Comparison of ENCODE assay signal across 2 cellular contexts in the genomic region with DNA sequence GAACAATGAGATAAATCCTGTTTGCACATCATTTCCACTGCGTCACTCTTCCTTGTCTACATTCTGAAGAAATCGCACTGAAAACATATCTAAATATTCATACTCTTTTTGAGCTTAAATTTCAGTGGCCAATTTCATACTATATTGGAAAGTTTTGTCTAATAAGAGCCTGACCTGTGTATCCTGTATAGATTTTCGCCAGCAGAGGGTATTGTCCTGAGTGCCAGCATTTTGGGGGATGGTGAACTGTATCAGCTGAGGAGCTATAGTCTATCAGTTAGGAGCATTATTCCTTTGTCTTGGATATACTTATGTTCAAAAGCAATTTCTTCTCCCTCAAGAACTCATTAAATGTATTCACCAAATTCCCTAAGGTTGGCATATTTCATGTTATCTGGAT.
TF ChIP-seq lines count a peak whose summit lies in the region.

No MANE protein-coding gene starts in this region.

TF ChIP-seq in SK-N-SH treated with all-trans-retinoic acid at 6 μM for 48 hours, 23 proteins besides CTCF, POLR2A, EP300 and RAD21 (continued from another document):
- TF ChIP-seq, protein P1, sequence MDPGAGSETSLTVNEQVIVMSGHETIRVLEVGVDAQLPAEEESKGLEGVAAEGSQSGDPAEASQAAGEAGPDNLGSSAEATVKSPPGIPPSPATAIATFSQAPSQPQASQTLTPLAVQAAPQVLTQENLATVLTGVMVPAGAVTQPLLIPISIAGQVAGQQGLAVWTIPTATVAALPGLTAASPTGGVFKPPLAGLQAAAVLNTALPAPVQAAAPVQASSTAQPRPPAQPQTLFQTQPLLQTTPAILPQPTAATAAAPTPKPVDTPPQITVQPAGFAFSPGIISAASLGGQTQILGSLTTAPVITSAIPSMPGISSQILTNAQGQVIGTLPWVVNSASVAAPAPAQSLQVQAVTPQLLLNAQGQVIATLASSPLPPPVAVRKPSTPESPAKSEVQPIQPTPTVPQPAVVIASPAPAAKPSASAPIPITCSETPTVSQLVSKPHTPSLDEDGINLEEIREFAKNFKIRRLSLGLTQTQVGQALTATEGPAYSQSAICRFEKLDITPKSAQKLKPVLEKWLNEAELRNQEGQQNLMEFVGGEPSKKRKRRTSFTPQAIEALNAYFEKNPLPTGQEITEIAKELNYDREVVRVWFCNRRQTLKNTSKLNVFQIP (CRISPR knock-in tag; IDR thresholded peaks at IDR 0.05; ENCODE audit: borderline replicate concordance, low read depth): no peak
- no peak for TF ChIP-seq TCF4 (CRISPR knock-in tag; IDR thresholded peaks at IDR 0.05; ENCODE audit: borderline replicate concordance)

TF ChIP-seq in SK-N-SH, 30 proteins besides CTCF, POLR2A, EP300 and RAD21 (continued from another document):
- TF ChIP-seq, protein P2, sequence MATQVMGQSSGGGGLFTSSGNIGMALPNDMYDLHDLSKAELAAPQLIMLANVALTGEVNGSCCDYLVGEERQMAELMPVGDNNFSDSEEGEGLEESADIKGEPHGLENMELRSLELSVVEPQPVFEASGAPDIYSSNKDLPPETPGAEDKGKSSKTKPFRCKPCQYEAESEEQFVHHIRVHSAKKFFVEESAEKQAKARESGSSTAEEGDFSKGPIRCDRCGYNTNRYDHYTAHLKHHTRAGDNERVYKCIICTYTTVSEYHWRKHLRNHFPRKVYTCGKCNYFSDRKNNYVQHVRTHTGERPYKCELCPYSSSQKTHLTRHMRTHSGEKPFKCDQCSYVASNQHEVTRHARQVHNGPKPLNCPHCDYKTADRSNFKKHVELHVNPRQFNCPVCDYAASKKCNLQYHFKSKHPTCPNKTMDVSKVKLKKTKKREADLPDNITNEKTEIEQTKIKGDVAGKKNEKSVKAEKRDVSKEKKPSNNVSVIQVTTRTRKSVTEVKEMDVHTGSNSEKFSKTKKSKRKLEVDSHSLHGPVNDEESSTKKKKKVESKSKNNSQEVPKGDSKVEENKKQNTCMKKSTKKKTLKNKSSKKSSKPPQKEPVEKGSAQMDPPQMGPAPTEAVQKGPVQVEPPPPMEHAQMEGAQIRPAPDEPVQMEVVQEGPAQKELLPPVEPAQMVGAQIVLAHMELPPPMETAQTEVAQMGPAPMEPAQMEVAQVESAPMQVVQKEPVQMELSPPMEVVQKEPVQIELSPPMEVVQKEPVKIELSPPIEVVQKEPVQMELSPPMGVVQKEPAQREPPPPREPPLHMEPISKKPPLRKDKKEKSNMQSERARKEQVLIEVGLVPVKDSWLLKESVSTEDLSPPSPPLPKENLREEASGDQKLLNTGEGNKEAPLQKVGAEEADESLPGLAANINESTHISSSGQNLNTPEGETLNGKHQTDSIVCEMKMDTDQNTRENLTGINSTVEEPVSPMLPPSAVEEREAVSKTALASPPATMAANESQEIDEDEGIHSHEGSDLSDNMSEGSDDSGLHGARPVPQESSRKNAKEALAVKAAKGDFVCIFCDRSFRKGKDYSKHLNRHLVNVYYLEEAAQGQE (IDR thresholded peaks at IDR 0.05; ENCODE audit: low read depth, low read length): no peak
- TF ChIP-seq FOXM1 (IDR thresholded peaks at IDR 0.05; ENCODE audit: low read depth) (no peak), NFIC (IDR thresholded peaks at IDR 0.05; ENCODE audit: borderline replicate concordance) (no peak), TAF1 (IDR thresholded peaks at IDR 0.05; ENCODE audit: borderline replicate concordance, low read depth, low read length) (no peak), SIN3A (IDR thresholded peaks at IDR 0.05; ENCODE audit: borderline replicate concordance, low read depth, low read length) (no peak), RFX5 (IDR thresholded peaks at IDR 0.05; ENCODE audit: low read length) (no peak), TCF12 (IDR thresholded peaks at IDR 0.05) (no peak)
